Comparison of ENCODE assay signal across 8 cellular contexts in genomic region chr10:7121154-7121797, GRCh38.
DNase-seq lines count a peak whose midpoint lies in the region; ATAC-seq, FAIRE-seq and TF ChIP-seq lines count a peak whose summit lies in the region.

No MANE protein-coding gene starts in this region.

- peak; percentile 72 for TF ChIP-seq CTCF in MM.1S (IDR thresholded peaks at IDR 0.05; ENCODE audit: low read length)

- H4K20me1 ChIP-seq in BLaER1: no peaks in the 10 kb centered on the region
- H4K20me1 ChIP-seq in MM.1S (ENCODE audit: insufficient read depth, low read length): no peaks in the 10 kb centered on the region

- no peaks in the 10 kb centered on the region for H3K9me3 ChIP-seq in BLaER1
- H3K9me3 ChIP-seq in MM.1S (replicated peaks; ENCODE audit: insufficient read depth, low read length): no peaks in the 10 kb centered on the region

- peak; percentile 82 to 85 for ATAC-seq in stimulated activated naive B cell treated with anti-CD40 and anti-IgM and Interleukin-4, amounts not matched to agents 10 μg/mL and 1 μg/mL and 100 μg/mL, for 72 hours (replicated peaks)

- no peaks in the 10 kb centered on the region for H3K36me3 Mint-ChIP-seq in stimulated activated naive B cell treated with anti-CD40 and anti-IgM and Interleukin-4, amounts not matched to agents 10 μg/mL and 1 μg/mL and 100 μg/mL, for 72 hours

- H3K4me1 ChIP-seq in BLaER1 (peaks cover 74% of the 10 kb centered on the region), MM.1S (ENCODE audit: low read length) (no peaks in the 10 kb centered on the region)

- H3K27me3 Mint-ChIP-seq in stimulated activated naive B cell treated with anti-CD40 and anti-IgM and Interleukin-4, amounts not matched to agents 10 μg/mL and 1 μg/mL and 100 μg/mL, for 72 hours: peaks cover 0 to 19% of the 10 kb centered on the region in 2 donors

- H3K27ac Mint-ChIP-seq in stimulated activated naive B cell treated with anti-CD40 and anti-IgM and Interleukin-4, amounts not matched to agents 10 μg/mL and 1 μg/mL and 100 μg/mL, for 72 hours: peak overlapping the region; percentile 33

- H3K79me2 ChIP-seq in MM.1S (ENCODE audit: low read length): no peaks in the 10 kb centered on the region

- H3K36me3 ChIP-seq in BLaER1: no peaks in the 10 kb centered on the region
- no peaks in the 10 kb centered on the region for H3K36me3 ChIP-seq in MM.1S (replicated peaks; ENCODE audit: insufficient read depth, low read length)

- FAIRE-seq in GM19239 (lab: Jason Lieb, UNC): peak; percentile 93

- peaks cover 0 to 4% of the 10 kb centered on the region in 2 donors for H3K9me3 Mint-ChIP-seq in stimulated activated naive B cell treated with anti-CD40 and anti-IgM and Interleukin-4, amounts not matched to agents 10 μg/mL and 1 μg/mL and 100 μg/mL, for 72 hours

- DNase-seq in GM19239 (ENCODE audit: insufficient read length, low spot score): peak; percentile 62
- peak; percentile 44 for DNase-seq in MM.1S
- DNase-seq in activated CD4-positive, alpha-beta T cell treated with anti-CD3 and anti-CD28 coated beads for 4 hours: peak; percentile 50 to 72
- peak; percentile 61 for DNase-seq in dermis blood vessel endothelial cell
- peak; percentile 11 for DNase-seq in middle frontal gyrus (ENCODE audit: extremely low spot score, low spot score)
- peak; percentile 58 for DNase-seq in stimulated activated naive B cell treated with anti-CD40 and anti-IgM and Interleukin-4, amounts not matched to agents 10 μg/mL and 1 μg/mL and 100 μg/mL, for 72 hours
- DNase-seq in NCI-H187 (lab: John Stamatoyannopoulos, UW): no peak

- no peaks in the 10 kb centered on the region for H3F3A ChIP-seq in MM.1S (ENCODE audit: insufficient read depth, low read length)

- H2AFZ ChIP-seq in MM.1S (ENCODE audit: low read length): no peak overlapping the region

- peak overlapping the region; percentile 53 for H3K4me2 ChIP-seq in BLaER1
- H3K4me2 ChIP-seq in MM.1S (ENCODE audit: low read depth, low read length): no peak overlapping the region

- H3K4me3 ChIP-seq in BLaER1 (no peak overlapping the region), MM.1S (ENCODE audit: low read length) (no peak overlapping the region)

- H3K9ac ChIP-seq in BLaER1: no peak overlapping the region; the same call in 1 of the 2 replicates
- no peak overlapping the region for H3K9ac ChIP-seq in MM.1S (ENCODE audit: low read length)

- no peaks in the 10 kb centered on the region for H3K9me2 ChIP-seq in MM.1S (replicated peaks; ENCODE audit: insufficient read depth, low read length)

- no peaks in the 10 kb centered on the region for H3K27me3 ChIP-seq in BLaER1
- no peaks in the 10 kb centered on the region for H3K27me3 ChIP-seq in MM.1S (replicated peaks; ENCODE audit: insufficient read depth, low read length)

- H3K4me1 Mint-ChIP-seq in stimulated activated naive B cell treated with anti-CD40 and anti-IgM and Interleukin-4, amounts not matched to agents 10 μg/mL and 1 μg/mL and 100 μg/mL, for 72 hours: peaks cover 15 to 20% of the 10 kb centered on the region in 2 donors

- peak overlapping the region in 1 of 2 donors; percentile 8 for H3K4me3 Mint-ChIP-seq in stimulated activated naive B cell treated with anti-CD40 and anti-IgM and Interleukin-4, amounts not matched to agents 10 μg/mL and 1 μg/mL and 100 μg/mL, for 72 hours

- peak overlapping the region; percentile 86 for H3K27ac ChIP-seq in BLaER1
- H3K27ac ChIP-seq in MM.1S (ENCODE audit: low read length): no peak overlapping the region

Comparison
In these comparisons a context has a peak if more than half of its experiments do, and no peak if none do; other contexts are left out.
1. DNase-seq: peak in GM19239 (single experiment), MM.1S (single experiment), activated CD4-positive, alpha-beta T cell treated with anti-CD3 and anti-CD28 coated beads for 4 hours (2 of 2), dermis blood vessel endothelial cell (single experiment), middle frontal gyrus (single experiment) and stimulated activated naive B cell treated with anti-CD40 and anti-IgM and Interleukin-4, amounts not matched to agents 10 μg/mL and 1 μg/mL and 100 μg/mL, for 72 hours (single experiment); none in NCI-H187 (0 of 2).